8 cellular contexts compared by ENCODE assay signal in the genomic region with DNA sequence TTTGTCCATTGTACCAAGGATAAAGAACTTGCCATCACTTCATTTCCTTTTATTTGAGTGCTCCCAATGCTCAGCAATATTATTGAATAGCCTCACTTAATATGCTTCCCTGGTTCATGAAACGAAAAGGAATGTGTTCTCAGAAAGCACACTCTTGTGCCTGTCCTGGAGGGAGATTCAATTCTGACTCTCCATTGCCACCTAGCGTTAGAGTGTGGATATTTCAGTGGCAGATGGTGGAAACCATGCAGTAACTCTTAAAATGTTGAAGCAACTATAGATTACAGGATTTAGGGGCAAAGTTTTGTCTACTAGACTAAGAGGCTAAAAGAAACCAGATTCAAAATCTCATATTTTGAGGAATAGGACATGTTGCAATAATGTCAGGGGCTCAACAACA. TPM values are rescaled to one million over a fixed set of nuclear protein-coding genes. Genes with fewer than 3 reads are reported as not detected.
A peak's percentile ranks its signal among the peaks of the same experiment; 100 is the strongest.
DNase-seq lines count a peak whose midpoint lies in the region; ATAC-seq and TF ChIP-seq lines count a peak whose summit lies in the region.

No MANE protein-coding gene starts in this region.

- H3K4me3 ChIP-seq in GM06990 (replicated peaks; ENCODE audit: low read depth, low read length): no peak overlapping the region
- no peak overlapping the region for H3K4me3 ChIP-seq in Jurkat, Clone E6-1 (ENCODE audit: low read length)
- no peak overlapping the region for H3K4me3 ChIP-seq in mesenchymal stem cell (ENCODE audit: insufficient read depth in 1 of 2, low read depth in 1 of 2, low read length in 2 of 2)

- H2BK15ac ChIP-seq in mesenchymal stem cell (ENCODE audit: low read depth, poor library complexity, severe bottlenecking): no peak overlapping the region

- no peaks in the 10 kb centered on the region for H3K27me3 ChIP-seq in GM06990 (replicated peaks; ENCODE audit: control insufficient read depth, insufficient read depth, low read length)
- peaks cover 0 to 12% of the 10 kb centered on the region in 2 experiments for H3K27me3 ChIP-seq in mesenchymal stem cell (ENCODE audit: control insufficient read depth in 1 of 2, insufficient read depth in 1 of 2, low read length in 2 of 2)

- no peak overlapping the region for H2AFZ ChIP-seq in mesenchymal stem cell (ENCODE audit: low read depth, low read length)

- 27% methylated on average over 1 of the region's 2 CpGs for WGBS in mesenchymal stem cell

- no peak overlapping the region for H3K9ac ChIP-seq in mesenchymal stem cell (ENCODE audit: low read length)

- H2BK12ac ChIP-seq in mesenchymal stem cell (ENCODE audit: low read length in 2 of 2): no peak overlapping the region

- H3K9me3 ChIP-seq in mesenchymal stem cell (ENCODE audit: control insufficient read depth, low read length): no peaks in the 10 kb centered on the region

- no peak overlapping the region for H2BK5ac ChIP-seq in mesenchymal stem cell (ENCODE audit: low read depth, low read length, poor library complexity, severe bottlenecking)

- H2AK5ac ChIP-seq in mesenchymal stem cell (ENCODE audit: low read length, severe bottlenecking): no peak overlapping the region

- no peak for ATAC-seq in GM21528 (IDR thresholded peaks at IDR 0.05; ENCODE audit: low FRiP score, unreplicated experiment)
- ATAC-seq in HG03095 (IDR thresholded peaks at IDR 0.05; ENCODE audit: unreplicated experiment): no peak

- H3K79me1 ChIP-seq in mesenchymal stem cell (replicated peaks; ENCODE audit: low read length, poor library complexity, severe bottlenecking): no peaks in the 10 kb centered on the region

- peaks cover 7% of the 10 kb centered on the region for H3K4me1 ChIP-seq in mesenchymal stem cell (ENCODE audit: control insufficient read depth, insufficient read depth, low read depth, low read length)

- no peak overlapping the region for H4K91ac ChIP-seq in mesenchymal stem cell (ENCODE audit: low read length)

- no peak overlapping the region for H3K14ac ChIP-seq in mesenchymal stem cell (ENCODE audit: low read length in 2 of 2)

- H3K4ac ChIP-seq in mesenchymal stem cell (ENCODE audit: low read depth in 1 of 2, low read length in 2 of 2): no peak overlapping the region

- peak; percentile 81 for TF ChIP-seq CTCF in GM06990 (IDR thresholded peaks at IDR 0.05; ENCODE audit: insufficient read depth, low read length, poor library complexity, severe bottlenecking)

- H2BK120ac ChIP-seq in mesenchymal stem cell (ENCODE audit: low read depth, low read length): no peak overlapping the region

- H4K8ac ChIP-seq in mesenchymal stem cell (ENCODE audit: low read length): no peak overlapping the region

- H3K23ac ChIP-seq in mesenchymal stem cell (ENCODE audit: low read length in 2 of 2): no peak overlapping the region

- H3K27ac ChIP-seq in mesenchymal stem cell (ENCODE audit: low read length, poor library complexity, severe bottlenecking): no peak overlapping the region

- peak; percentile 58 for DNase-seq in AG08396 (ENCODE audit: low spot score)
- no peak for DNase-seq in GM06990 (ENCODE audit: extremely low read depth, insufficient read length)
- peak; percentile 66 for DNase-seq in Jurkat, Clone E6-1 (ENCODE audit: low read depth, low spot score)
- DNase-seq in T follicular helper cell (ENCODE audit: low read depth): peak; percentile 30
- peak; percentile 73 for DNase-seq in dermis blood vessel endothelial cell
- DNase-seq in mesenchymal stem cell: peak; percentile 58

- no peak overlapping the region for H3K18ac ChIP-seq in mesenchymal stem cell (ENCODE audit: low read depth in 1 of 2, low read length in 2 of 2)

- H3K4me2 ChIP-seq in mesenchymal stem cell (ENCODE audit: low read length, poor library complexity, severe bottlenecking): no peak overlapping the region

- H3K36me3 ChIP-seq in GM06990 (ENCODE audit: control insufficient read depth, insufficient read depth, low read length): no peaks in the 10 kb centered on the region
- H3K36me3 ChIP-seq in mesenchymal stem cell (ENCODE audit: control insufficient read depth in 1 of 2, insufficient read depth in 2 of 2, low read depth in 1 of 2, low read length in 2 of 2): no peaks in the 10 kb centered on the region

RNA-seq across cellular contexts. Expression of a gene that starts 36.0 kb away (rescaled TPM):
- polyA plus RNA-seq in Jurkat, Clone E6-1 (2012; ENCODE audit: insufficient read depth, insufficient read length): 2.8 TPM
- 12.1 and 14.1 TPM in 2 replicates for total RNA-seq in dermis blood vessel endothelial cell
- 2.8 TPM for polyA plus RNA-seq in mesenchymal stem cell (2013, experiment 1 of 2)
- 2.4 TPM for polyA plus RNA-seq in mesenchymal stem cell (2013, experiment 2 of 2)

RNA-seq across cellular contexts. Expression of a gene that starts 47.7 kb away (rescaled TPM):
- polyA plus RNA-seq in Jurkat, Clone E6-1 (2012; ENCODE audit: insufficient read depth, insufficient read length): 153 TPM
- 45.6 and 71.2 TPM in 2 replicates for total RNA-seq in dermis blood vessel endothelial cell
- polyA plus RNA-seq in mesenchymal stem cell (2013, experiment 1 of 2): 31.1 TPM
- polyA plus RNA-seq in mesenchymal stem cell (2013, experiment 2 of 2): 35.1 TPM
